ENCODE assay signal across 30 cellular contexts in the genomic region with DNA sequence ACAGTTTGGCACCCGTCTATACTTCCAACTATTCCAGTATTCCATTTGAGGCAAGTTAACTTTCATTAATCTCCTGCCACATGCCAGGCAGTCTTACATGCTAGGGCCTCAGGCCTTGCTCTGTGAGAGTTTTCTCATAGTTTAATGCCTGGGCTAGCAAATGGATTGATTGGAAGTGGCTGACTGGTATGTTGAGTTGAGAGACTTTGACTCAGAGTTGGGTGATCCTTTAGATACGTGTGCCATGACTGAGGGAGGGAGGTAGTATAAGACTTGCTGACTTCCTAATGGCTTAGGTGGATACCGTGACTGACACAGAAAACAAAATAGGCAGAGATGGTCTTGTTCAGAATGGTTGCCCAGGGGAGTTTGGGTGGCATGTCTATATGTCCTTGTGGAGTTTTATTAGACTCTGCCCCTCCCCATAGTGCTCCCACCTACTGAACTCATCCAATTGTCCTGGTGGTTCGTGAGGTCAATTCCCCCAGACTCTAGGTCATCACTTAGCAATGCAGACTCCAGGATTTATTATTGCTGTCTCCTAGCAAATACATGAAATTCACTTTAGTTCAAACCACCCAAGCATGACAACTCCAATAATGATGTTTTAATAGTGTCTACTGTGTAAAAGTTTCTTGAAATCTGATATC.
DNase-seq lines count a peak whose midpoint lies in the region; ATAC-seq and TF ChIP-seq lines count a peak whose summit lies in the region.
"Had no signal": no experiment of that assay in that cellular context is flagged by ENCODE, and none has a peak within 500 bp of the region (broad histone marks: within the 10 kb centered on the region; RNA-seq: fewer than 3 reads in every experiment).

No MANE protein-coding gene starts in this region.

- ATAC-seq in activated naive CD4-positive, alpha-beta T cell treated with anti-CD3 and anti-CD28 coated beads, Interleukin-2, amount 50 U/mL, for 72 hours: no peak
- ATAC-seq: activated CD8-positive, alpha-beta T cell treated with anti-CD3 and anti-CD28 coated beads for 36 hours; activated T-helper 17 cell treated with anti-CD3 and anti-CD28 coated beads, Interleukin-2, amount 50 U/mL, for 72 hours; natural killer cell treated with Interleukin-12 subunit alpha and Interleukin-12 subunit beta and Interleukin-15 and Interleukin-18, amount 100 ng/mL, for 72 hours had no signal

- WGBS in mesodermal cell (ENCODE audit: insufficient coverage in 2 of 2), 2 experiments: 84 to 100% methylated on average over 4 of the region's 4 CpGs

- peaks cover 6% of the 10 kb centered on the region in 2 donors for H3K36me3 Mint-ChIP-seq in activated naive CD4-positive, alpha-beta T cell treated with anti-CD3 and anti-CD28 coated beads, Interleukin-2, amount 50 U/mL, for 72 hours
- H3K36me3 Mint-ChIP-seq: activated naive CD4-positive, alpha-beta T cell treated with anti-CD3 and anti-CD28 coated beads, Interleukin-2, amount 10 ng/mL, durations not matched to agents 7 days and 5 days; natural killer cell treated with Interleukin-12 subunit alpha and Interleukin-12 subunit beta and Interleukin-15 and Interleukin-18, amount 100 ng/mL, for 72 hours had no signal

- intact Hi-C loops in cardiac septum (cut with DNase I): loop anchor here (10.0 kb wide), 1 partner anchor 229 kb away; no protein-coding TSS in a partner anchor

- H3K27ac ChIP-seq in brain microvascular endothelial cell (no peak overlapping the region), mesodermal cell (ENCODE audit: low read depth, low read length, severe bottlenecking) (peak overlapping the region; percentile 3)
- H3K27ac ChIP-seq: cardiac muscle cell, PC-9, upper lobe of left lung had no signal

- H3K27ac Mint-ChIP-seq in activated naive CD4-positive, alpha-beta T cell treated with anti-CD3 and anti-CD28 coated beads, Interleukin-2, amount 50 U/mL, for 72 hours: no peak overlapping the region
- H3K27ac Mint-ChIP-seq: activated CD8-positive, alpha-beta T cell treated with anti-CD3 and anti-CD28 coated beads for 36 hours; activated naive CD4-positive, alpha-beta T cell treated with anti-CD3 and anti-CD28 coated beads, Interleukin-2, amount 10 ng/mL, durations not matched to agents 7 days and 5 days; activated T-helper 17 cell treated with anti-CD3 and anti-CD28 coated beads, Interleukin-2, amount 50 U/mL, for 72 hours; natural killer cell treated with Interleukin-12 subunit alpha and Interleukin-12 subunit beta and Interleukin-15 and Interleukin-18, amount 100 ng/mL, for 72 hours had no signal

- DNase-seq in NCI-H526 treated with DMSO at 0.1 percent for 48 hours (lab: John Stamatoyannopoulos, UW) (peak; percentile 51), NCI-H526 (lab: John Stamatoyannopoulos, UW) (no peak), brain microvascular endothelial cell (peak; percentile 20), cardiac septum (ENCODE audit: low spot score) (no peak), SW480 (ENCODE audit: low spot score) (no peak), NCI-H524 treated with DMSO at 0.1 percent for 48 hours (lab: John Stamatoyannopoulos, UW) (no peak)
- no peak for DNase-seq in activated naive CD4-positive, alpha-beta T cell treated with anti-CD3 and anti-CD28 coated beads, Interleukin-2, amount 50 U/mL, for 72 hours (ENCODE audit: low spot score in 2 of 2)
- DNase-seq: 8988T; activated CD4-positive, alpha-beta T cell treated with anti-CD3 and anti-CD28 coated beads for 1 hour; activated CD8-positive, alpha-beta T cell treated with anti-CD3 and anti-CD28 coated beads for 36 hours; activated naive CD4-positive, alpha-beta T cell treated with anti-CD3 and anti-CD28 coated beads, Interleukin-2, amount 10 ng/mL, durations not matched to agents 7 days and 5 days; C1 segment of cervical spinal cord; COR-L47; cortex of kidney; DMS53; effector memory CD4-positive, alpha-beta T cell; erythroblast; GDM1; glutamatergic neuron; NCI-H1694 treated with DMSO at 0.1 percent for 48 hours; NCI-H2171; PC-9; Right ventricle myocardium superior; stimulated activated naive CD4-positive, alpha-beta T cell; T-helper 2 cell; upper lobe of left lung had no signal

- peaks cover 23% of the 10 kb centered on the region for H3K4me1 ChIP-seq in mesodermal cell (ENCODE audit: control insufficient read depth, insufficient read depth, low read length, poor library complexity, severe bottlenecking)
- H3K4me1 ChIP-seq: upper lobe of left lung had no signal

- H3K4me3 ChIP-seq in brain microvascular endothelial cell (ENCODE audit: low read depth, low read length) (no peak overlapping the region), mesodermal cell (ENCODE audit: extremely low read depth, insufficient read depth, low read length, poor library complexity, severe bottlenecking) (no peak overlapping the region)
- H3K4me3 ChIP-seq: cardiac muscle cell, PC-9, upper lobe of left lung had no signal

- in situ Hi-C loops in brain microvascular endothelial cell (cut with HindIII; ENCODE audit: low pct_ligation_motif_present, low sequenced_read_pairs): no loop called here

- H3K9me3 Mint-ChIP-seq in activated naive CD4-positive, alpha-beta T cell treated with anti-CD3 and anti-CD28 coated beads, Interleukin-2, amount 50 U/mL, for 72 hours: peaks cover 8 to 9% of the 10 kb centered on the region in 2 donors
- H3K9me3 Mint-ChIP-seq: activated CD8-positive, alpha-beta T cell treated with anti-CD3 and anti-CD28 coated beads for 36 hours; activated naive CD4-positive, alpha-beta T cell treated with anti-CD3 and anti-CD28 coated beads, Interleukin-2, amount 10 ng/mL, durations not matched to agents 7 days and 5 days; activated T-helper 17 cell treated with anti-CD3 and anti-CD28 coated beads, Interleukin-2, amount 50 U/mL, for 72 hours; natural killer cell treated with Interleukin-12 subunit alpha and Interleukin-12 subunit beta and Interleukin-15 and Interleukin-18, amount 100 ng/mL, for 72 hours had no signal

- no peaks in the 10 kb centered on the region for H3K9me3 ChIP-seq in mesodermal cell (ENCODE audit: control insufficient read depth, low read length)
- H3K9me3 ChIP-seq: upper lobe of left lung had no signal

- H3K36me3 ChIP-seq in brain microvascular endothelial cell (replicated peaks) (no peaks in the 10 kb centered on the region), mesodermal cell (ENCODE audit: control insufficient read depth, insufficient read depth, low read length) (no peaks in the 10 kb centered on the region)
- H3K36me3 ChIP-seq: cardiac muscle cell, upper lobe of left lung had no signal

- no peak for TF ChIP-seq CTCF in brain microvascular endothelial cell (IDR thresholded peaks at IDR 0.05; ENCODE audit: low read depth, low read length, missing control alignments)

- no peaks in the 10 kb centered on the region for H3K27me3 ChIP-seq in brain microvascular endothelial cell (replicated peaks)
- H3K27me3 ChIP-seq: cardiac muscle cell, upper lobe of left lung had no signal

Comparison
In these comparisons a context has a peak if more than half of its experiments do, and no peak if none do; other contexts are left out.
1. DNase-seq: peak in NCI-H526 treated with DMSO at 0.1 percent for 48 hours (single experiment) and brain microvascular endothelial cell (single experiment); none in NCI-H526 (0 of 2), activated naive CD4-positive, alpha-beta T cell treated with anti-CD3 and anti-CD28 coated beads, Interleukin-2, amount 50 U/mL, for 72 hours (0 of 2), cardiac septum (single experiment), SW480 (single experiment) and NCI-H524 treated with DMSO at 0.1 percent for 48 hours (single experiment).